In the genomic region with DNA sequence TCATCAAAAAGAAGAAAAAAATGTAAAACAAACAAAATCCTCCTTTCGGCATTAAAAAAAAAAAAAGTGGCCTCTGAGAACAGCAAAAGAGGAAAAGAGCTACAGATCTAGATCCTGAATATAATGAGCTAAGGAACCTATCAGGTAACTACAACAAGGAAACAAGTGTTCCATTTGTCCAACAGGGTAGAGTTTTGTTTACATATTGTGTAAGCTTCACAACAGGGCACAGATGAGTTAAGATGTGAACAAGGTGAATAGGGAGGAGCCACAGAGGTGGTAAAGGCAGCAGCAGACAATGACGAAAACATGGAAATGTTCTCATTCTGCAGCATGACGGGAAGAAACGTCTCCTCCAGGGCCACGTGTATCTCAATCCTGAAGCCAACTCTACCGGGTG, we compare ENCODE assay signal across 21 cellular contexts. TPM values are rescaled to one million over a fixed set of nuclear protein-coding genes. Genes with fewer than 3 reads are reported as not detected.
"Had no signal": no experiment of that assay in that cellular context is flagged by ENCODE, and none has a peak within 500 bp of the region (broad histone marks: within the 10 kb centered on the region; RNA-seq: fewer than 3 reads in every experiment).

No MANE protein-coding gene starts in this region.

- ATAC-seq: gastrocnemius medialis; natural killer cell treated with Interleukin-12 subunit alpha and Interleukin-12 subunit beta and Interleukin-15 and Interleukin-18, amount 100 ng/mL, for 72 hours; stimulated activated memory B cell treated with anti-CD40 and anti-IgM and Interleukin-4, amounts not matched to agents 10 μg/mL and 1 μg/mL and 100 μg/mL, for 72 hours; T-helper 17 cell had no signal

- DNase-seq: activated CD4-positive, alpha-beta T cell treated with anti-CD3 and anti-CD28 coated beads for 1 hour; activated CD4-positive, alpha-beta T cell treated with anti-CD3 and anti-CD28 coated beads, Interleukin-2, amount 50 U/mL, for 48 hours; activated naive CD8-positive, alpha-beta T cell treated with anti-CD3 and anti-CD28 coated beads, Interleukin-2, amount 10 ng/mL, durations not matched to agents 7 days and 5 days; amygdala; gastrocnemius medialis; head of caudate nucleus; immature natural killer cell; lower lobe of right lung; sigmoid colon; spleen; stimulated activated CD4-positive, alpha-beta T cell treated with anti-CD3 and anti-CD28 coated beads, Interleukin-4, amount 100 ng/mL, for 4 hours; T-helper 17 cell; testis had no signal

- H3K79me2 ChIP-seq: parathyroid adenoma had no signal

- H3K4me3 ChIP-seq: coronary artery, gastrocnemius medialis, lower lobe of right lung, sigmoid colon, spleen, testis had no signal

- H3K9ac ChIP-seq: parathyroid adenoma had no signal

- H3K4me1 ChIP-seq: gastrocnemius medialis, lower lobe of right lung, parathyroid adenoma, sigmoid colon, spleen, testis had no signal

- H3K27ac ChIP-seq: coronary artery, gastrocnemius medialis, lower lobe of right lung, neutrophil, parathyroid adenoma, sigmoid colon, spleen, testis, VCaP had no signal

- H3K27me3 ChIP-seq: gastrocnemius medialis, neutrophil, sigmoid colon, spleen, testis had no signal

- H3K9me3 ChIP-seq: gastrocnemius medialis, lower lobe of right lung, neutrophil, sigmoid colon, spleen, testis had no signal

- H2AFZ ChIP-seq: parathyroid adenoma had no signal

RNA-seq across cellular contexts. Expression of a gene that starts 57.5 kb away (rescaled TPM):
- total RNA-seq: activated naive CD8-positive, alpha-beta T cell treated with anti-CD3 and anti-CD28 coated beads, Interleukin-2, amount 10 ng/mL, durations not matched to agents 7 days and 5 days; gastrocnemius medialis; lower lobe of right lung; mesenteric fat pad; natural killer cell treated with Interleukin-12 subunit alpha and Interleukin-12 subunit beta and Interleukin-15 and Interleukin-18, amount 100 ng/mL, for 72 hours; sigmoid colon; spleen; T-helper 17 cell had no signal
- polyA plus RNA-seq: esophagus, immature natural killer cell, sigmoid colon, spleen had no signal
